Comparison of ENCODE assay signal across 6 cellular contexts in genomic region chr17:6658411-6658810, GRCh38. TPM values are rescaled to one million over a fixed set of nuclear protein-coding genes. Genes with fewer than 3 reads are reported as not detected.
"Had no signal": no experiment of that assay in that cellular context is flagged by ENCODE, and none has a peak within 500 bp of the region (broad histone marks: within the 10 kb centered on the region; RNA-seq: fewer than 3 reads in every experiment).

No MANE protein-coding gene starts in this region.

RNA-seq across cellular contexts. Expression of gene C17orf100, which starts 6.8 kb away (rescaled TPM):
- total RNA-seq: skeletal muscle tissue had no signal

RNA-seq across cellular contexts. Expression of gene SLC13A5, which starts 54.8 kb away (rescaled TPM):
- total RNA-seq: activated CD4-positive, alpha-beta memory T cell treated with anti-CD3 and anti-CD28 coated beads for 36 hours; kidney; left colon; natural killer cell treated with Interleukin-12 subunit alpha and Interleukin-12 subunit beta and Interleukin-15 and Interleukin-18, amount 100 ng/mL, for 72 hours; renal cortical epithelial cell; skeletal muscle tissue had no signal
